In genomic region chr16:69881141-69881540, GRCh38 we compare ENCODE assay signal across 24 cellular contexts.
"Had no signal": no experiment of that assay in that cellular context is flagged by ENCODE, and none has a peak within 500 bp of the region (broad histone marks: within the 10 kb centered on the region; RNA-seq: fewer than 3 reads in every experiment).

No MANE protein-coding gene starts in this region.

- H3K36me3 ChIP-seq: brain microvascular endothelial cell, colonic mucosa, neural progenitor cell had no signal

- H3K4me1 Mint-ChIP-seq: activated CD4-positive, alpha-beta T cell treated with anti-CD3 and anti-CD28 coated beads, Interleukin-2, amount 10 ng/mL, durations not matched to agents 24 days and 14 days; activated CD8-positive, alpha-beta memory T cell treated with anti-CD3 and anti-CD28 coated beads, Interleukin-2, amount 10 ng/mL, durations not matched to agents 7 days and 5 days; activated naive CD8-positive, alpha-beta T cell treated with anti-CD3 and anti-CD28 coated beads, Interleukin-2, amount 50 U/mL, for 24 hours; neural progenitor cell; stimulated activated naive CD8-positive, alpha-beta T cell treated with anti-CD3 and anti-CD28 coated beads, Interleukin-15, amount 100 ng/mL, for 72 hours had no signal

- H3K4me1 ChIP-seq: colonic mucosa, heart right ventricle, lower lobe of right lung, neural progenitor cell, testis had no signal

- H3K4me3 Mint-ChIP-seq: activated CD4-positive, alpha-beta T cell treated with anti-CD3 and anti-CD28 coated beads, Interleukin-2, amount 10 ng/mL, durations not matched to agents 24 days and 14 days; activated CD8-positive, alpha-beta memory T cell treated with anti-CD3 and anti-CD28 coated beads, Interleukin-2, amount 10 ng/mL, durations not matched to agents 7 days and 5 days; activated CD8-positive, alpha-beta T cell treated with anti-CD3 and anti-CD28 coated beads for 36 hours; activated naive CD8-positive, alpha-beta T cell treated with anti-CD3 and anti-CD28 coated beads, Interleukin-2, amount 50 U/mL, for 24 hours; endodermal cell; naive thymus-derived CD4-positive, alpha-beta T cell; neural progenitor cell; stimulated activated naive CD8-positive, alpha-beta T cell treated with anti-CD3 and anti-CD28 coated beads, Interleukin-15, amount 100 ng/mL, for 72 hours; T-cell; T-helper 2 cell treated with Interferon-gamma antibody and Interleukin-4, amounts not matched to agents 5 μg/mL and 100 μg/mL, for 36 hours had no signal

- H3K9ac ChIP-seq: neural progenitor cell had no signal

- DNase-seq: activated CD4-positive, alpha-beta T cell treated with anti-CD3 and anti-CD28 coated beads, Interleukin-2, amount 10 ng/mL, durations not matched to agents 24 days and 14 days; activated CD8-positive, alpha-beta memory T cell treated with anti-CD3 and anti-CD28 coated beads, Interleukin-2, amount 10 ng/mL, durations not matched to agents 7 days and 5 days; activated CD8-positive, alpha-beta T cell treated with anti-CD3 and anti-CD28 coated beads for 36 hours; activated gamma-delta T cell; activated naive CD4-positive, alpha-beta T cell treated with anti-CD3 and anti-CD28 coated beads, Interleukin-2, amount 50 U/mL, for 16 hours; activated naive CD8-positive, alpha-beta T cell treated with anti-CD3 and anti-CD28 coated beads, Interleukin-2, amount 50 U/mL, for 24 hours; activated T-cell treated with anti-CD3 and anti-CD28 coated beads for 4 hours; aorta; brain microvascular endothelial cell; central memory CD4-positive, alpha-beta T cell; colonic mucosa; endodermal cell; heart right ventricle; islet precursor cell; lower lobe of right lung; mesendoderm; naive thymus-derived CD4-positive, alpha-beta T cell; stimulated activated naive CD8-positive, alpha-beta T cell treated with anti-CD3 and anti-CD28 coated beads, Interleukin-15, amount 100 ng/mL, for 72 hours; T-cell; testis had no signal

- H3K27ac Mint-ChIP-seq: activated CD4-positive, alpha-beta T cell treated with anti-CD3 and anti-CD28 coated beads, Interleukin-2, amount 10 ng/mL, durations not matched to agents 24 days and 14 days; activated CD8-positive, alpha-beta memory T cell treated with anti-CD3 and anti-CD28 coated beads, Interleukin-2, amount 10 ng/mL, durations not matched to agents 7 days and 5 days; activated CD8-positive, alpha-beta T cell treated with anti-CD3 and anti-CD28 coated beads for 36 hours; activated naive CD8-positive, alpha-beta T cell treated with anti-CD3 and anti-CD28 coated beads, Interleukin-2, amount 50 U/mL, for 24 hours; endodermal cell; naive thymus-derived CD4-positive, alpha-beta T cell; neural progenitor cell; stimulated activated naive CD8-positive, alpha-beta T cell treated with anti-CD3 and anti-CD28 coated beads, Interleukin-15, amount 100 ng/mL, for 72 hours; T-cell; T-helper 2 cell treated with Interferon-gamma antibody and Interleukin-4, amounts not matched to agents 5 μg/mL and 100 μg/mL, for 36 hours had no signal

- H3K27ac ChIP-seq: brain microvascular endothelial cell, colonic mucosa, epithelial cell of prostate, heart right ventricle, lower lobe of right lung, neural progenitor cell, testis, VCaP had no signal

- H3K9me3 ChIP-seq: colonic mucosa, testis had no signal

- H3K27me3 Mint-ChIP-seq: activated CD4-positive, alpha-beta T cell treated with anti-CD3 and anti-CD28 coated beads, Interleukin-2, amount 10 ng/mL, durations not matched to agents 24 days and 14 days; activated CD8-positive, alpha-beta memory T cell treated with anti-CD3 and anti-CD28 coated beads, Interleukin-2, amount 10 ng/mL, durations not matched to agents 7 days and 5 days; activated CD8-positive, alpha-beta T cell treated with anti-CD3 and anti-CD28 coated beads for 36 hours; activated naive CD8-positive, alpha-beta T cell treated with anti-CD3 and anti-CD28 coated beads, Interleukin-2, amount 50 U/mL, for 24 hours; naive thymus-derived CD4-positive, alpha-beta T cell; stimulated activated naive CD8-positive, alpha-beta T cell treated with anti-CD3 and anti-CD28 coated beads, Interleukin-15, amount 100 ng/mL, for 72 hours; T-cell had no signal

- H3K27me3 ChIP-seq: brain microvascular endothelial cell, colonic mucosa, heart right ventricle, neural progenitor cell, testis had no signal

- H3K4me3 ChIP-seq: colonic mucosa, heart right ventricle, lower lobe of right lung, neural progenitor cell, testis had no signal

- H3K4me2 ChIP-seq: neural progenitor cell had no signal

- H3K9me3 Mint-ChIP-seq: activated CD4-positive, alpha-beta T cell treated with anti-CD3 and anti-CD28 coated beads, Interleukin-2, amount 10 ng/mL, durations not matched to agents 24 days and 14 days; activated CD8-positive, alpha-beta T cell treated with anti-CD3 and anti-CD28 coated beads for 36 hours; activated naive CD8-positive, alpha-beta T cell treated with anti-CD3 and anti-CD28 coated beads, Interleukin-2, amount 50 U/mL, for 24 hours; stimulated activated naive CD8-positive, alpha-beta T cell treated with anti-CD3 and anti-CD28 coated beads, Interleukin-15, amount 100 ng/mL, for 72 hours; T-cell; T-helper 2 cell treated with Interferon-gamma antibody and Interleukin-4, amounts not matched to agents 5 μg/mL and 100 μg/mL, for 36 hours had no signal
